ENCODE assay signal across 14 cellular contexts in the genomic region with DNA sequence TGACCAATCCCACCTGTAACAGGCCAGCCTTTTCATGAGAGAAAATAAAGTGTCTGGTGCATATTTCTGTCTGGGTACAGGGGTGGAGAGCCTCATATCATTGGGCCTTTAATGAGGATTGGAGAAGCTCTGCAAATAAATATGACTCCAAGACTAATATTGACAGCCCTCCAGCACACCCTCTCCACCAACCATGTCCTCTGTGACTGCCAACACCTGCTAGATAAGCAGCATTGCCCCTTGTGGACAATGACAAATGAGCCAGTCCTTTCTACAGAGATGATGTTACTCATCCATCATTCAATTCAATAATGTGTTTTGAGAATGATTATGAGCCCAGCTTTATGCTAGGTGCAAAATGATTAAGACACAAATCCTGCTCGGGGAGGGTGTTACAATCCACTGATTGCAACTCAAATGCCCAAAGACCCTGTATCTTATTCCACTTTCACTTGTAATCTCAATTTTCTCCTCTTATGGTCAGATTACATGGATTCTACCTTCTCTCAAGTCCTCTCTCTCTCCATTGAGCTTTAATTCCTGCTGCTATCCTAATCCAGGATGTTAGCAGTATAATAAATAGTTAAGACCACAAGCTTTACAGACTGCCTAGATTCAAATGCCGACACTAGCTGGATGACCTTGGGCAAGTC. TPM values are rescaled to one million over a fixed set of nuclear protein-coding genes. Genes with fewer than 3 reads are reported as not detected.
DNase-seq lines count a peak whose midpoint lies in the region; ATAC-seq, FAIRE-seq and TF ChIP-seq lines count a peak whose summit lies in the region.
"Had no signal": no experiment of that assay in that cellular context is flagged by ENCODE, and none has a peak within 500 bp of the region (broad histone marks: within the 10 kb centered on the region; RNA-seq: fewer than 3 reads in every experiment).

No MANE protein-coding gene starts in this region.

- intact Hi-C loops in dorsolateral prefrontal cortex (cut with DNase I): no loop called here
- intact Hi-C loops in kidney (cut with DNase I): no loop called here

- H3K27me3 ChIP-seq in dorsolateral prefrontal cortex: peaks cover 0 to 17% (median 5%) of the 10 kb centered on the region in 45 donors

- H3K4me1 ChIP-seq in kidney (ENCODE audit: control insufficient read depth in 1 of 2, insufficient read depth in 1 of 2, low read depth in 1 of 2, low read length in 2 of 2): peaks cover 0 to 4% of the 10 kb centered on the region in 2 donors

- DNase-seq in DMS53 (lab: John Stamatoyannopoulos, UW): peak; percentile 97
- no peak for DNase-seq in HEK293T (ENCODE audit: extremely low spot score)
- DNase-seq in NCI-H748 (lab: John Stamatoyannopoulos, UW; ENCODE audit: unreplicated experiment): peak; percentile 96
- peak; percentile 71 for DNase-seq in left lobe of liver (ENCODE audit: low spot score)
- DNase-seq in dorsolateral prefrontal cortex: no peak
- no peak for DNase-seq in occipital lobe (lab: John Stamatoyannopoulos, UW)
- no peak for DNase-seq in kidney
- DNase-seq: activated CD8-positive, alpha-beta memory T cell treated with anti-CD3 and anti-CD28 coated beads, Interleukin-2, amount 50 U/mL, for 48 hours; foreskin fibroblast; IMR-90; NCI-H2171 treated with DMSO at 0.1 percent for 48 hours had no signal

- no peaks in the 10 kb centered on the region for H3K9me3 ChIP-seq in kidney (ENCODE audit: control insufficient read depth in 1 of 2, low read length in 2 of 2)

- H3K4me3 ChIP-seq in dorsolateral prefrontal cortex: no peak overlapping the region
- no peak overlapping the region for H3K4me3 ChIP-seq in kidney (ENCODE audit: low read length in 2 of 2)

- FAIRE-seq in kidney (lab: Jason Lieb, UNC): no peak

- ATAC-seq in left lobe of liver (peak; percentile 94), HG02798 (IDR thresholded peaks at IDR 0.05; ENCODE audit: poor library complexity, unreplicated experiment) (no peak)
- ATAC-seq: natural killer cell treated with Interleukin-12 subunit alpha and Interleukin-12 subunit beta and Interleukin-15 and Interleukin-18, amount 100 ng/mL, for 72 hours had no signal

- H3K27ac ChIP-seq in dorsolateral prefrontal cortex (no peak overlapping the region), kidney (ENCODE audit: low read depth in 2 of 2, low read length in 2 of 2) (no peak overlapping the region)

- no peak overlapping the region for H3K9ac ChIP-seq in kidney (ENCODE audit: low read length in 2 of 2)

- CTCF ChIA-PET in HEK293T (lab: Yijun Ruan, JAX): interaction anchor here (1.0 to 1.9 kb wide), 5 partner anchors 10 to 119 kb away, joined by 3 to 8 read pairs (median 3); no protein-coding TSS in a partner anchor

- TF ChIP-seq CTCF in dorsolateral prefrontal cortex (IDR thresholded peaks at IDR 0.05 in 54 of 56, conservative IDR thresholded peaks at IDR 0.05 in 2 of 56; ENCODE audit: low read depth in 1 of 56, partially characterized antibody in 56 of 56) (no peak), kidney (IDR thresholded peaks at IDR 0.05; ENCODE audit: borderline replicate concordance, extremely low read depth, insufficient read depth) (no peak)

- POLR2A ChIA-PET in HEK293T (lab: Yijun Ruan, JAX): interaction anchor here (0.7 to 2.9 kb wide), 3 partner anchors 63 to 98 kb away, joined by 3 to 18 read pairs (median 3); partner anchors contain the start of genes CDC23 and KIF20A

- no peaks in the 10 kb centered on the region for H3K36me3 ChIP-seq in kidney (ENCODE audit: control insufficient read depth in 1 of 2, insufficient read depth in 2 of 2, low read length in 2 of 2)

TF ChIP-seq in HEK293T, 16 proteins besides CTCF, POLR2A, EP300 and RAD21:
- TF ChIP-seq PKNOX1 (IDR thresholded peaks at IDR 0.05) (peak; percentile 50), TARDBP (IDR thresholded peaks at IDR 0.05) (no peak)

RNA-seq across cellular contexts. Expression of gene GFRA3, which starts 2.1 kb away (rescaled TPM):
- total RNA-seq in left lobe of liver (not detected), dorsolateral prefrontal cortex (under 1 TPM in 24 of 120 experiments, not detected in 96; 0.14 to 0.78 (median 0.35) TPM), occipital lobe (0.16 TPM), kidney (0.41 TPM)
- polyA plus RNA-seq in kidney (ENCODE audit: insufficient read depth, low read depth, low replicate concordance): 1.0 TPM
- total RNA-seq: dermis microvascular lymphatic vessel endothelial cell, IMR-90 had no signal
- polyA plus RNA-seq: IMR-90 had no signal

RNA-seq across cellular contexts. Expression of gene CDC25C, which starts 55.1 kb away (rescaled TPM):
- total RNA-seq in left lobe of liver: not detected
- 1 to 10 TPM in 6 of 120 experiments, under 1 TPM in 37, not detected in 77; 0.23 to 1.5 (median 0.50) TPM for total RNA-seq in dorsolateral prefrontal cortex
- total RNA-seq in occipital lobe: 2.3 TPM
- total RNA-seq in kidney: 0.25 TPM
- not detected for polyA plus RNA-seq in kidney (ENCODE audit: insufficient read depth, low read depth, low replicate concordance)

Comparison
In these comparisons a context has a peak if more than half of its experiments do, and no peak if none do; other contexts are left out.
1. DNase-seq: peak in DMS53 (single experiment), NCI-H748 (single experiment) and left lobe of liver (single experiment); none in HEK293T (single experiment), dorsolateral prefrontal cortex (0 of 10), occipital lobe (single experiment) and kidney (single experiment).